In the genomic region with DNA sequence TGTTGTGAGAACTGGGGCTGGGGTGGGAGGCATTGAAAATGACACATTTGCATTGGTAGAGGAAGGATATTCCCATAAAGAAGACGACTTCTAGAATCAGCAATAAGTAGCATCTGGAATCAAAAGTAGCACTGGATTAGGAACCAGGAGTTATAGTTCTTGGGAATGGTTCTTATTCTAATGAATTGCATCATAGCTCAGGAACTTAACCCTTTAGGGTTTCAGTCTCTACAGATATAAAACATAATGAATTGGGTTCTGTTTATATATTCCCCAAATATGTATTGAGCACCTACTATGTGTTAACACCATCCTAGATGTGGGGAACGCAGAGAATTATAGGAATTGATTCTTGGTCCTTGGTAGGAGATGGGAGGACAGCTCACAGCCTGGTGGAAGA, we compare ENCODE assay signal across 3 cellular contexts.
TF ChIP-seq lines count a peak whose summit lies in the region.

No MANE protein-coding gene starts in this region.

TF ChIP-seq in IMR-90, 13 proteins besides CTCF, POLR2A, EP300 and RAD21:
- TF ChIP-seq FOS (IDR thresholded peaks at IDR 0.05; ENCODE audit: low read depth, low read length) (no peak), CEBPB (IDR thresholded peaks at IDR 0.05; ENCODE audit: low read depth, low read length) (0 out of 2 replicates have a peak, but pooled peaks have one; percentile 16)

TF ChIP-seq in Ishikawa, 13 proteins besides CTCF, POLR2A, EP300 and RAD21:
- no peak for TF ChIP-seq EGR1 (IDR thresholded peaks at IDR 0.05)
- TF ChIP-seq CEBPB (IDR thresholded peaks at IDR 0.05) = 0 out of 2 replicates have a peak, but pooled peaks have one; percentile 24

TF ChIP-seq in H1, 55 proteins besides CTCF, POLR2A, EP300 and RAD21:
- TF ChIP-seq SUZ12 (IDR thresholded peaks at IDR 0.05; ENCODE audit: low read length) (no peak), CEBPB (IDR thresholded peaks at IDR 0.05; ENCODE audit: low read depth, low read length) (0 out of 2 replicates have a peak, but pooled peaks have one; percentile 11)
